Comparison of ENCODE assay signal across 12 cellular contexts in genomic region chr13:95221991-95222732, GRCh38.
A peak's percentile ranks its signal among the peaks of the same experiment; 100 is the strongest.
DNase-seq lines count a peak whose midpoint lies in the region; ATAC-seq and TF ChIP-seq lines count a peak whose summit lies in the region.
"Had no signal": no experiment of that assay in that cellular context is flagged by ENCODE, and none has a peak within 500 bp of the region (broad histone marks: within the 10 kb centered on the region; RNA-seq: fewer than 3 reads in every experiment).

No MANE protein-coding gene starts in this region.

- H3F3A ChIP-seq in MM.1S (ENCODE audit: insufficient read depth, low read length), result peaks cover 2% of the 10 kb centered on the region; the same call in 1 of the 2 replicates

- peaks cover 15 to 18% of the 10 kb centered on the region in 2 donors for H3K4me1 ChIP-seq in mucosa of rectum (ENCODE audit: control insufficient read depth in 2 of 2, insufficient read depth in 2 of 2, low read length in 2 of 2)
- H3K4me1 ChIP-seq in MM.1S (ENCODE audit: low read length), result no peaks in the 10 kb centered on the region
- H3K4me1 ChIP-seq: adrenal gland, gastroesophageal sphincter had no signal

- no peak for TF ChIP-seq CTCF in MM.1S (IDR thresholded peaks at IDR 0.05; ENCODE audit: low read length)

- H3K9me3 ChIP-seq in mucosa of rectum (ENCODE audit: control insufficient read depth in 2 of 2, low read length in 2 of 2), result no peaks in the 10 kb centered on the region
- no peaks in the 10 kb centered on the region for H3K9me3 ChIP-seq in MM.1S (replicated peaks; ENCODE audit: insufficient read depth, low read length)
- H3K9me3 ChIP-seq: adrenal gland, gastroesophageal sphincter had no signal

- H4K20me1 ChIP-seq in MM.1S (ENCODE audit: insufficient read depth, low read length), result no peaks in the 10 kb centered on the region

- ATAC-seq in GM19023 (IDR thresholded peaks at IDR 0.05; ENCODE audit: unreplicated experiment), result peak; percentile 52
- peak; percentile 57 for ATAC-seq in GM21825 (IDR thresholded peaks at IDR 0.05; ENCODE audit: unreplicated experiment)
- peak; percentile 43 for ATAC-seq in HG03442 (IDR thresholded peaks at IDR 0.05; ENCODE audit: unreplicated experiment)
- ATAC-seq: gastroesophageal sphincter had no signal

- H3K27ac ChIP-seq in mucosa of rectum (ENCODE audit: low read depth in 2 of 2, low read length in 2 of 2), result peak overlapping the region; percentile 43 to 65
- no peak overlapping the region for H3K27ac ChIP-seq in MM.1S (ENCODE audit: low read length)
- H3K27ac ChIP-seq: adrenal gland, gastroesophageal sphincter had no signal

- no peak overlapping the region for H3K4me2 ChIP-seq in MM.1S (ENCODE audit: low read depth, low read length)

- H3K27me3 ChIP-seq in mucosa of rectum (ENCODE audit: control insufficient read depth in 2 of 2, insufficient read depth in 2 of 2, low read length in 2 of 2), result no peaks in the 10 kb centered on the region
- H3K27me3 ChIP-seq in MM.1S (replicated peaks; ENCODE audit: insufficient read depth, low read length), result no peaks in the 10 kb centered on the region
- H3K27me3 ChIP-seq: adrenal gland, gastroesophageal sphincter had no signal

- H3K9me2 ChIP-seq in MM.1S (replicated peaks; ENCODE audit: insufficient read depth, low read length), result no peaks in the 10 kb centered on the region

- peaks cover 0 to 3% of the 10 kb centered on the region in 2 donors for H3K36me3 ChIP-seq in mucosa of rectum (ENCODE audit: control insufficient read depth in 2 of 2, insufficient read depth in 2 of 2, low read length in 2 of 2)
- no peaks in the 10 kb centered on the region for H3K36me3 ChIP-seq in MM.1S (replicated peaks; ENCODE audit: insufficient read depth, low read length)
- H3K36me3 ChIP-seq: adrenal gland, gastroesophageal sphincter had no signal

- H2AFZ ChIP-seq in MM.1S (ENCODE audit: low read length), result no peak overlapping the region

- DNase-seq in T-helper 2 cell, result no peak
- no peak for DNase-seq in MM.1S
- no peak for DNase-seq in CD1c-positive myeloid dendritic cell (ENCODE audit: extremely low spot score)
- DNase-seq: adrenal gland, KBM-7, kidney glomerular epithelial cell, T-helper 9 cell had no signal

- H3K9ac ChIP-seq in mucosa of rectum (ENCODE audit: low read depth in 1 of 2, low read length in 2 of 2) (no peak overlapping the region), MM.1S (ENCODE audit: low read length) (no peak overlapping the region)

- H3K4me3 ChIP-seq in mucosa of rectum (ENCODE audit: low read length in 2 of 2) (no peak overlapping the region), MM.1S (ENCODE audit: low read length) (no peak overlapping the region)
- H3K4me3 ChIP-seq: adrenal gland, gastroesophageal sphincter had no signal

- H3K79me2 ChIP-seq in MM.1S (ENCODE audit: low read length), result no peaks in the 10 kb centered on the region
